Comparison of ENCODE assay signal across 27 cellular contexts in genomic region chr7:5712566-5712965, GRCh38.
"Had no signal": no experiment of that assay in that cellular context is flagged by ENCODE, and none has a peak within 500 bp of the region (broad histone marks: within the 10 kb centered on the region; RNA-seq: fewer than 3 reads in every experiment).

No MANE protein-coding gene starts in this region.

- ATAC-seq: activated CD4-positive, alpha-beta T cell treated with anti-CD3 and anti-CD28 coated beads for 36 hours; activated CD4-positive, CD25-positive, alpha-beta regulatory T cell treated with anti-CD3 and anti-CD28 coated beads, Interleukin-2, amount 50 U/mL, for 24 hours; activated CD8-positive, alpha-beta memory T cell treated with anti-CD3 and anti-CD28 coated beads, Interleukin-2, amount 10 ng/mL, durations not matched to agents 7 days and 5 days; activated naive CD8-positive, alpha-beta T cell treated with anti-CD3 and anti-CD28 coated beads, Interleukin-2, amount 50 U/mL, for 24 hours; K562; Panc1 had no signal

- H3K9me3 ChIP-seq: SJCRH30 had no signal

- FAIRE-seq: K562, TTC549 had no signal

- H3K27me3 ChIP-seq: brain microvascular endothelial cell, SJCRH30 had no signal

- H3K4me3 ChIP-seq: K562, SJCRH30, SK-N-MC had no signal

- H3K4me1 ChIP-seq: SJCRH30 had no signal

- H3K4me1 Mint-ChIP-seq: activated CD4-positive, alpha-beta T cell treated with anti-CD3 and anti-CD28 coated beads, Interleukin-2, amount 10 ng/mL, durations not matched to agents 7 days and 5 days; central memory CD8-positive, alpha-beta T cell had no signal

- H3K9me3 Mint-ChIP-seq: activated CD4-positive, alpha-beta T cell treated with anti-CD3 and anti-CD28 coated beads, Interleukin-2, amount 10 ng/mL, durations not matched to agents 7 days and 5 days; activated naive CD8-positive, alpha-beta T cell treated with anti-CD3 and anti-CD28 coated beads, Interleukin-2, amount 50 U/mL, for 24 hours; activated T-helper 2 cell treated with anti-CD3 and anti-CD28 coated beads, Interferon-gamma antibody, Interleukin-2, Interleukin-4, amounts not matched to agents 10 μg/mL and 5 μg/mL and 100 μg/mL, durations not matched to agents 14 hours and 24 hours and 36 hours; central memory CD8-positive, alpha-beta T cell; T-helper 2 cell treated with Interferon-gamma antibody and Interleukin-4, amounts not matched to agents 5 μg/mL and 100 μg/mL, for 36 hours had no signal

- DNase-seq: activated CD4-positive, alpha-beta T cell treated with anti-CD3 and anti-CD28 coated beads for 36 hours; activated CD4-positive, alpha-beta T cell treated with anti-CD3 and anti-CD28 coated beads, Interleukin-2, amount 10 ng/mL, durations not matched to agents 7 days and 5 days; activated CD4-positive, alpha-beta T cell treated with anti-CD3 and anti-CD28 coated beads, Interleukin-2, amount 50 U/mL, for 48 hours; activated CD8-positive, alpha-beta memory T cell treated with anti-CD3 and anti-CD28 coated beads for 24 hours; activated CD8-positive, alpha-beta memory T cell treated with anti-CD3 and anti-CD28 coated beads, Interleukin-2, amount 10 ng/mL, durations not matched to agents 7 days and 5 days; activated CD8-positive, alpha-beta memory T cell treated with anti-CD3 and anti-CD28 coated beads, Interleukin-2, amount 50 U/mL, for 48 hours; activated gamma-delta T cell; activated naive CD4-positive, alpha-beta T cell treated with Interleukin-2 at 50 U/mL for 16 hours; activated naive CD8-positive, alpha-beta T cell treated with anti-CD3 and anti-CD28 coated beads, Interleukin-2, amount 50 U/mL, for 24 hours; brain microvascular endothelial cell; NCI-H1105 treated with DMSO at 0.1 percent for 48 hours; NCI-H1436; NCI-H1694; NCI-H2029; NCI-H345; NCI-H524 treated with DMSO at 0.1 percent for 48 hours; SHP77; SJCRH30 had no signal

- H3K27me3 Mint-ChIP-seq: activated CD4-positive, alpha-beta T cell treated with anti-CD3 and anti-CD28 coated beads for 36 hours; activated CD4-positive, alpha-beta T cell treated with anti-CD3 and anti-CD28 coated beads, Interleukin-2, amount 10 ng/mL, durations not matched to agents 7 days and 5 days; activated CD8-positive, alpha-beta memory T cell treated with anti-CD3 and anti-CD28 coated beads, Interleukin-2, amount 10 ng/mL, durations not matched to agents 7 days and 5 days; activated naive CD8-positive, alpha-beta T cell; activated naive CD8-positive, alpha-beta T cell treated with anti-CD3 and anti-CD28 coated beads, Interleukin-2, amount 50 U/mL, for 24 hours; central memory CD8-positive, alpha-beta T cell had no signal

- H3K4me3 Mint-ChIP-seq: activated CD4-positive, alpha-beta T cell treated with anti-CD3 and anti-CD28 coated beads for 36 hours; activated CD4-positive, alpha-beta T cell treated with anti-CD3 and anti-CD28 coated beads, Interleukin-2, amount 10 ng/mL, durations not matched to agents 7 days and 5 days; activated CD8-positive, alpha-beta memory T cell treated with anti-CD3 and anti-CD28 coated beads, Interleukin-2, amount 10 ng/mL, durations not matched to agents 7 days and 5 days; activated naive CD8-positive, alpha-beta T cell; activated naive CD8-positive, alpha-beta T cell treated with anti-CD3 and anti-CD28 coated beads, Interleukin-2, amount 50 U/mL, for 24 hours; central memory CD8-positive, alpha-beta T cell; T-helper 2 cell treated with Interferon-gamma antibody and Interleukin-4, amounts not matched to agents 5 μg/mL and 100 μg/mL, for 36 hours had no signal

- H3K27ac Mint-ChIP-seq: activated CD8-positive, alpha-beta memory T cell treated with anti-CD3 and anti-CD28 coated beads, Interleukin-2, amount 10 ng/mL, durations not matched to agents 7 days and 5 days; activated T-helper 2 cell treated with anti-CD3 and anti-CD28 coated beads, Interferon-gamma antibody, Interleukin-2, Interleukin-4, amounts not matched to agents 10 μg/mL and 5 μg/mL and 100 μg/mL, durations not matched to agents 14 hours and 24 hours and 36 hours; T-helper 2 cell treated with Interferon-gamma antibody and Interleukin-4, amounts not matched to agents 5 μg/mL and 100 μg/mL, for 36 hours had no signal

- H3K27ac ChIP-seq: brain microvascular endothelial cell, SJCRH30 had no signal
